ENCODE assay signal across 23 cellular contexts in genomic region chr17:68853439-68853838, GRCh38.
"Had no signal": no experiment of that assay in that cellular context is flagged by ENCODE, and none has a peak within 500 bp of the region (broad histone marks: within the 10 kb centered on the region; RNA-seq: fewer than 3 reads in every experiment).

No MANE protein-coding gene starts in this region.

- H3K9me3 ChIP-seq: body of pancreas, pancreas, sigmoid colon, thyroid gland, upper lobe of right lung had no signal

- ATAC-seq: activated CD8-positive, alpha-beta T cell treated with anti-CD3 and anti-CD28 coated beads, Interleukin-2, amount 10 ng/mL, durations not matched to agents 7 days and 5 days; activated naive CD8-positive, alpha-beta T cell treated with anti-CD3 and anti-CD28 coated beads, Interleukin-2, amount 50 U/mL, for 24 hours; body of pancreas; pancreas; stimulated activated naive CD8-positive, alpha-beta T cell treated with anti-CD3 and anti-CD28 coated beads, Interleukin-15, Interleukin-2, amounts not matched to agents 100 U/mL and 50 U/mL, for 24 hours; T-cell; upper lobe of right lung had no signal

- H3K27me3 Mint-ChIP-seq: activated CD4-positive, alpha-beta T cell treated with anti-CD3 and anti-CD28 coated beads, Interleukin-2, amount 10 ng/mL, durations not matched to agents 7 days and 5 days had no signal

- H3K4me1 ChIP-seq: body of pancreas, sigmoid colon, upper lobe of right lung had no signal

- H3K4me3 ChIP-seq: body of pancreas, cardiac muscle cell, pancreas, sigmoid colon, thyroid gland, upper lobe of right lung had no signal

- H3K36me3 Mint-ChIP-seq: memory B cell, T-cell had no signal

- DNase-seq: activated CD4-positive, alpha-beta T cell treated with anti-CD3 and anti-CD28 coated beads, Interleukin-2, amount 10 ng/mL, durations not matched to agents 7 days and 5 days; activated CD4-positive, CD25-positive, alpha-beta regulatory T cell treated with anti-CD3 and anti-CD28 coated beads, Interleukin-2, amount 50 U/mL, for 72 hours; activated CD8-positive, alpha-beta T cell treated with anti-CD3 and anti-CD28 coated beads, Interleukin-2, amount 10 ng/mL, durations not matched to agents 7 days and 5 days; activated gamma-delta T cell; activated naive CD4-positive, alpha-beta T cell treated with anti-CD3 and anti-CD28 coated beads, Interleukin-2, amount 50 U/mL, for 16 hours; activated naive CD8-positive, alpha-beta T cell treated with anti-CD3 and anti-CD28 coated beads, Interleukin-2, amount 50 U/mL, for 24 hours; anterior cingulate cortex; body of pancreas; hippocampal formation; nephron progenitor cell; pancreas; sigmoid colon; stimulated activated CD4-positive, alpha-beta T cell treated with anti-CD3 and anti-CD28 coated beads, Interleukin-4, amount 100 ng/mL, for 4 hours; stimulated activated naive CD8-positive, alpha-beta T cell treated with anti-CD3 and anti-CD28 coated beads, Interleukin-15, Interleukin-2, amounts not matched to agents 100 U/mL and 50 U/mL, for 24 hours; T-cell; thyroid gland; upper lobe of right lung; WERI-Rb-1 had no signal

- H3K36me3 ChIP-seq: cardiac muscle cell, pancreas, sigmoid colon, thyroid gland, upper lobe of right lung, WERI-Rb-1 had no signal

- H3K9me3 Mint-ChIP-seq: activated CD4-positive, alpha-beta T cell treated with anti-CD3 and anti-CD28 coated beads, Interleukin-2, amount 10 ng/mL, durations not matched to agents 7 days and 5 days; activated naive CD8-positive, alpha-beta T cell treated with anti-CD3 and anti-CD28 coated beads, Interleukin-2, amount 50 U/mL, for 24 hours; activated T-helper 1 cell treated with anti-CD3 and anti-CD28 coated beads, Interleukin-12 subunit alpha, Interleukin-12 subunit beta, Interleukin-2, Interleukin-4 antibody, amounts not matched to agents 30 ng/mL and 10 ng/mL and 1 ng/mL, durations not matched to agents 14 hours and 24 hours and 36 hours; memory B cell; T-cell; T-helper 2 cell treated with Interferon-gamma antibody and Interleukin-4, amounts not matched to agents 5 μg/mL and 100 μg/mL, for 36 hours had no signal

- H3K27me3 ChIP-seq: body of pancreas, cardiac muscle cell, pancreas, sigmoid colon, thyroid gland, upper lobe of right lung had no signal

- H3K4me3 Mint-ChIP-seq: activated CD4-positive, alpha-beta T cell treated with anti-CD3 and anti-CD28 coated beads, Interleukin-2, amount 10 ng/mL, durations not matched to agents 7 days and 5 days; activated CD8-positive, alpha-beta T cell treated with anti-CD3 and anti-CD28 coated beads, Interleukin-2, amount 10 ng/mL, durations not matched to agents 7 days and 5 days; activated naive CD8-positive, alpha-beta T cell treated with anti-CD3 and anti-CD28 coated beads, Interleukin-2, amount 50 U/mL, for 24 hours; activated T-helper 1 cell treated with anti-CD3 and anti-CD28 coated beads, Interleukin-12 subunit alpha, Interleukin-12 subunit beta, Interleukin-2, Interleukin-4 antibody, amounts not matched to agents 30 ng/mL and 10 ng/mL and 1 ng/mL, durations not matched to agents 14 hours and 24 hours and 36 hours; memory B cell; nephron progenitor cell; T-cell; T-helper 2 cell treated with Interferon-gamma antibody and Interleukin-4, amounts not matched to agents 5 μg/mL and 100 μg/mL, for 36 hours had no signal

- H3K27ac Mint-ChIP-seq: activated CD4-positive, alpha-beta T cell treated with anti-CD3 and anti-CD28 coated beads, Interleukin-2, amount 10 ng/mL, durations not matched to agents 7 days and 5 days; activated CD8-positive, alpha-beta T cell treated with anti-CD3 and anti-CD28 coated beads, Interleukin-2, amount 10 ng/mL, durations not matched to agents 7 days and 5 days; activated naive CD8-positive, alpha-beta T cell treated with anti-CD3 and anti-CD28 coated beads, Interleukin-2, amount 50 U/mL, for 24 hours; activated T-helper 1 cell treated with anti-CD3 and anti-CD28 coated beads, Interleukin-12 subunit alpha, Interleukin-12 subunit beta, Interleukin-2, Interleukin-4 antibody, amounts not matched to agents 30 ng/mL and 10 ng/mL and 1 ng/mL, durations not matched to agents 14 hours and 24 hours and 36 hours; memory B cell; nephron progenitor cell; T-cell; T-helper 2 cell treated with Interferon-gamma antibody and Interleukin-4, amounts not matched to agents 5 μg/mL and 100 μg/mL, for 36 hours had no signal

- H3K27ac ChIP-seq: body of pancreas, cardiac muscle cell, epithelial cell of prostate, pancreas, sigmoid colon, thyroid gland, upper lobe of right lung, WERI-Rb-1 had no signal

- H3K4me1 Mint-ChIP-seq: activated CD4-positive, alpha-beta T cell treated with anti-CD3 and anti-CD28 coated beads, Interleukin-2, amount 10 ng/mL, durations not matched to agents 7 days and 5 days; activated naive CD8-positive, alpha-beta T cell treated with anti-CD3 and anti-CD28 coated beads, Interleukin-2, amount 50 U/mL, for 24 hours; memory B cell; T-cell had no signal
